14 cellular contexts compared by ENCODE assay signal in genomic region chr7:107708956-107709355, GRCh38. TPM values are rescaled to one million over a fixed set of nuclear protein-coding genes. Genes with fewer than 3 reads are reported as not detected.
A peak's percentile ranks its signal among the peaks of the same experiment; 100 is the strongest.
DNase-seq lines count a peak whose midpoint lies in the region; ATAC-seq and TF ChIP-seq lines count a peak whose summit lies in the region.
"Had no signal": no experiment of that assay in that cellular context is flagged by ENCODE, and none has a peak within 500 bp of the region (broad histone marks: within the 10 kb centered on the region; RNA-seq: fewer than 3 reads in every experiment).

No MANE protein-coding gene starts in this region.

- ATAC-seq in GM23338 = no peak
- ATAC-seq: HCT116 had no signal

- H3K27me3 ChIP-seq in GM23338 (ENCODE audit: insufficient read depth) = no peaks in the 10 kb centered on the region
- H3K27me3 ChIP-seq in sigmoid colon = no peaks in the 10 kb centered on the region
- H3K27me3 ChIP-seq in transverse colon = no peaks in the 10 kb centered on the region

- H3K36me3 ChIP-seq in GM23338 (ENCODE audit: insufficient read depth) = no peaks in the 10 kb centered on the region
- H3K36me3 ChIP-seq in sigmoid colon = no peaks in the 10 kb centered on the region
- no peaks in the 10 kb centered on the region for H3K36me3 ChIP-seq in transverse colon

- H3K4me3 Mint-ChIP-seq in GM23338 = no peak overlapping the region
- H3K4me3 Mint-ChIP-seq: B cell; CD4-positive, alpha-beta T cell; IgD-negative memory B cell had no signal

- no peak overlapping the region for H3K27ac Mint-ChIP-seq in GM23338
- H3K27ac Mint-ChIP-seq: B cell; CD4-positive, alpha-beta T cell; IgD-negative memory B cell had no signal

- H3K4me3 ChIP-seq in GM23338 (no peak overlapping the region), fibroblast of mammary gland (ENCODE audit: control insufficient read depth, low read depth, low read length) (no peak overlapping the region), sigmoid colon (no peak overlapping the region), transverse colon (no peak overlapping the region)

- no peaks in the 10 kb centered on the region for H3K9me2 ChIP-seq in GM23338 (ENCODE audit: insufficient read depth)

- DNase-seq in EH (ENCODE audit: low read depth) = peak; percentile 10
- DNase-seq in GM23338 (ENCODE audit: low spot score) = no peak
- DNase-seq in NCI-H226 = peak; percentile 18
- DNase-seq in fibroblast of mammary gland (ENCODE audit: low read depth) = peak; percentile 46
- no peak for DNase-seq in sigmoid colon
- DNase-seq in HK-2 (ENCODE audit: unreplicated experiment) = no peak
- DNase-seq in transverse colon = no peak
- DNase-seq: C1 segment of cervical spinal cord; Calu3; CD4-positive, alpha-beta T cell; DMS 273 treated with DMSO at 0.1 percent for 48 hours had no signal

- in situ Hi-C loops in transverse colon (cut with MboI; ENCODE audit: low pct_ligation_motif_present in 1 of 4, low pct_unique_long_range_greater_than_20kb in 1 of 4, low sequenced_read_pairs in 3 of 4) = no loop called here

- H4K20me1 ChIP-seq in GM23338 (replicated peaks; ENCODE audit: insufficient read depth) = no peaks in the 10 kb centered on the region

- intact Hi-C loops in sigmoid colon (cut with DNase I) (no loop called here), transverse colon (cut with DNase I; ENCODE audit: low total_unique reads) (no loop called here)

- peak overlapping the region; percentile 16; the same call in 1 of the 2 replicates for H2AFZ ChIP-seq in GM23338

- no peaks in the 10 kb centered on the region for H3F3A ChIP-seq in GM23338 (replicated peaks; ENCODE audit: low read depth)

- H3K4me1 Mint-ChIP-seq in GM23338 = no peaks in the 10 kb centered on the region
- H3K4me1 Mint-ChIP-seq: B cell, IgD-negative memory B cell had no signal

- H3K9me3 ChIP-seq in sigmoid colon (no peaks in the 10 kb centered on the region), transverse colon (no peaks in the 10 kb centered on the region)

- H3K27ac ChIP-seq in GM23338 (ENCODE audit: low read depth) (no peak overlapping the region), sigmoid colon (no peak overlapping the region), transverse colon (no peak overlapping the region)

- TF ChIP-seq POLR2A in sigmoid colon (IDR thresholded peaks at IDR 0.05) (no peak), transverse colon (IDR thresholded peaks at IDR 0.05) (no peak)

- TF ChIP-seq EP300 in sigmoid colon (IDR thresholded peaks at IDR 0.05) (no peak), transverse colon (IDR thresholded peaks at IDR 0.05; ENCODE audit: low read depth) (no peak)

- no peaks in the 10 kb centered on the region for H3K79me2 ChIP-seq in GM23338 (replicated peaks; ENCODE audit: insufficient read depth)

- 96 to 98% methylated on average over 2 of the region's 2 CpGs for WGBS in sigmoid colon, 2 donors
- 100% methylated on average over 1 to 2 of the region's 2 CpGs for WGBS in transverse colon (ENCODE audit: low coverage in 1 of 2), 2 donors

- H3K4me2 ChIP-seq in GM23338 = no peak overlapping the region

- TF ChIP-seq CTCF in GM23338 (conservative IDR thresholded peaks at IDR 0.05; ENCODE audit: low read depth in 2 of 2) = no peak
- TF ChIP-seq CTCF in fibroblast of mammary gland (conservative IDR thresholded peaks at IDR 0.05; ENCODE audit: control insufficient read depth, insufficient read depth, low read depth, low read length) = no peak
- TF ChIP-seq CTCF in sigmoid colon (IDR thresholded peaks at IDR 0.05) = no peak
- TF ChIP-seq CTCF in transverse colon (IDR thresholded peaks at IDR 0.05) = no peak

- no peaks in the 10 kb centered on the region for H3K4me1 ChIP-seq in GM23338 (ENCODE audit: insufficient read depth)
- no peaks in the 10 kb centered on the region for H3K4me1 ChIP-seq in sigmoid colon
- no peaks in the 10 kb centered on the region for H3K4me1 ChIP-seq in transverse colon

- H3K36me3 Mint-ChIP-seq in GM23338 (ENCODE audit: low read depth) = no peaks in the 10 kb centered on the region
- H3K36me3 Mint-ChIP-seq: IgD-negative memory B cell had no signal

- H3K27me3 Mint-ChIP-seq in GM23338 (ENCODE audit: insufficient read depth, low read depth, poor library complexity) = no peaks in the 10 kb centered on the region
- H3K27me3 Mint-ChIP-seq: B cell, IgD-negative memory B cell had no signal

- H3K9me3 Mint-ChIP-seq in GM23338 = no peaks in the 10 kb centered on the region
- H3K9me3 Mint-ChIP-seq: CD4-positive, alpha-beta T cell; IgD-negative memory B cell had no signal

TF ChIP-seq in GM23338, 12 proteins besides CTCF, POLR2A, EP300 and RAD21 (continues in another document):
- TF ChIP-seq ZNF331 (CRISPR knock-in tag; IDR thresholded peaks at IDR 0.05; ENCODE audit: low read depth) (no peak), CREB1 (CRISPR knock-in tag; IDR thresholded peaks at IDR 0.05; ENCODE audit: low read depth) (no peak), POLR2AphosphoS5 (IDR thresholded peaks at IDR 0.05; ENCODE audit: low read depth) (no peak), ETS1 (IDR thresholded peaks at IDR 0.05) (no peak), NANOG (IDR thresholded peaks at IDR 0.05; ENCODE audit: borderline replicate concordance) (no peak), JUNB (IDR thresholded peaks at IDR 0.05; ENCODE audit: unreplicated experiment) (no peak), STAT1 (IDR thresholded peaks at IDR 0.05; ENCODE audit: unreplicated experiment) (no peak), REST (IDR thresholded peaks at IDR 0.05; ENCODE audit: unreplicated experiment) (no peak)

RNA-seq across cellular contexts. Expression of gene CBLL1, which starts 35.0 kb away (rescaled TPM):
- 31.1 and 65.4 TPM in 2 replicates for total RNA-seq in GM23338 (2014; rRNA removed; shearing (Covaris generic))
- 54.1 and 67.4 TPM in 2 replicates for polyA plus RNA-seq in GM23338 (2016; fragmentation: Nextera tagmentation; extraction: Ambion mirVana)
- 10 to 100 TPM; 25.2 to 47.4 (median 38.9) TPM for total RNA-seq in sigmoid colon
- 10 to 100 TPM in 1 of 3 donors, 1 to 10 TPM in 2; 6.7 to 11.0 (median 7.8) TPM for polyA plus RNA-seq in sigmoid colon
- total RNA-seq in transverse colon = 10 to 100 TPM; 30.6 to 53.9 (median 38.8) TPM

RNA-seq across cellular contexts. Expression of gene SLC26A4, which starts 48.3 kb away (rescaled TPM):
- 0.07 TPM in 1 of 2 replicates, not detected in the other for total RNA-seq in GM23338 (2014; rRNA removed; shearing (Covaris generic))
- not detected in 2 replicates for polyA plus RNA-seq in GM23338 (2016; fragmentation: Nextera tagmentation; extraction: Ambion mirVana)
- 1 to 10 TPM in 2 of 4 donors, under 1 TPM in 2; 0.36 to 1.4 (median 0.85) TPM for total RNA-seq in sigmoid colon
- polyA plus RNA-seq in sigmoid colon = under 1 TPM in 2 of 3 donors, not detected in 1; 0.25 to 0.60 TPM
- total RNA-seq in transverse colon = under 1 TPM in 2 of 4 donors, not detected in 2; 0.16 to 0.41 TPM
- total RNA-seq: CD4-positive, alpha-beta T cell had no signal
- polyA plus RNA-seq: IgD-negative memory B cell had no signal

Comparison
In these comparisons a context has a peak if more than half of its experiments do, and no peak if none do; other contexts are left out.
1. DNase-seq: peak in EH (single experiment), NCI-H226 (single experiment) and fibroblast of mammary gland (single experiment); none in GM23338 (single experiment), sigmoid colon (single experiment), HK-2 (single experiment) and transverse colon (single experiment).